ENCODE assay signal across 6 cellular contexts in genomic region chr20:60431349-60431748, GRCh38.
"Had no signal": no experiment of that assay in that cellular context is flagged by ENCODE, and none has a peak within 500 bp of the region (broad histone marks: within the 10 kb centered on the region; RNA-seq: fewer than 3 reads in every experiment).

No MANE protein-coding gene starts in this region.

- H3K4me3 ChIP-seq: K562 had no signal

- DNase-seq: IMR-90, KBM-7, KG1 had no signal

- H3K27ac ChIP-seq: HL-60 had no signal

- ATAC-seq: HepG2, K562 had no signal
